In the genomic region with DNA sequence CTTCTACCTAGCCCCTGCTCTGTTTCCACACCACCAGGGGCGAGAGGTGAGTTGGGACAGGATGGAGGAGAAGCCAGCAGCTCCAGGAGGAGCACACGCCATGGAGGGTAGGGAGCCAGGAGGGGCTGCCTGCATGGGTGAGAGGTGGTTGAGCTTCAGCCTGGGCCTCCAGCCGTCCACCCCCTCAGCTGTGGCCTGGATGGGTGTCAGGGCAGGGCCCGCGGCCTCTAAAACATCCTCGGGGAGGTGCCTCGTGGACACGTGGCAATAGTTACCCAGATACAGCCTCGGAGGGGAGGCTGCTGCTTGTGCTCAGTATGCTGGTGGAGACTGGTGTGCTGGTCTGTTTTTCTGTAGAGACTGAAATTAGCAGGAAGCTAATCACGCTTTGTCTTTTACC, we compare ENCODE assay signal across 1 cellular context.
TF ChIP-seq lines count a peak whose summit lies in the region.

No MANE protein-coding gene starts in this region.

TF ChIP-seq in HepG2, 621 proteins besides CTCF, POLR2A, EP300 and RAD21:
- TF ChIP-seq ZNF687 (CRISPR knock-in tag; IDR thresholded peaks at IDR 0.05) (peak; percentile 19; the same call in 1 of the 2 replicates), SOX6 (IDR thresholded peaks at IDR 0.05) (no peak), SOX6 (CRISPR knock-in tag; IDR thresholded peaks at IDR 0.05) (no peak), HNF4A (CRISPR knock-in tag; IDR thresholded peaks at IDR 0.05) (no peak), ADNP (CRISPR knock-in tag; IDR thresholded peaks at IDR 0.05) (no peak)
